12 cellular contexts compared by ENCODE assay signal in genomic region chr11:11577246-11577855, GRCh38. TPM values are rescaled to one million over a fixed set of nuclear protein-coding genes. Genes with fewer than 3 reads are reported as not detected.
DNase-seq lines count a peak whose midpoint lies in the region; ATAC-seq and TF ChIP-seq lines count a peak whose summit lies in the region.
"Had no signal": no experiment of that assay in that cellular context is flagged by ENCODE, and none has a peak within 500 bp of the region (broad histone marks: within the 10 kb centered on the region; RNA-seq: fewer than 3 reads in every experiment).

No MANE protein-coding gene starts in this region.

- TF ChIP-seq RAD21 in IMR-90 (IDR thresholded peaks at IDR 0.05; ENCODE audit: low read length), result no peak

- dilution Hi-C loops in IMR-90 (cut with HindIII; ENCODE audit: low sequenced_read_pairs, unreplicated experiment), result no loop called here

- BruUV-seq in IMR-90 (replicated peaks; lab: Mats Ljungman, UMichigan), result no TSS peak

- no peak overlapping the region for H3K56ac ChIP-seq in IMR-90 (ENCODE audit: extremely low read depth, insufficient read depth, low read length)

- 86% methylated on average over 3 of the region's 8 CpGs; no CpG with 5 or more reads in 1 of the 2 experiments for WGBS in IMR-90 (ENCODE audit: extremely low coverage in 2 of 2, insufficient read length in 1 of 2), 2 experiments
- 56% methylated on average over 4 of the region's 8 CpGs for WGBS in right lobe of liver (ENCODE audit: insufficient coverage, low coverage, low lambda C conversion rate, missing lambda C conversion rate)

- DNase-seq in Daoy (ENCODE audit: low read depth) (peak; percentile 75), IMR-90 (peak; percentile 50), colonic mucosa (peak; percentile 15), right lobe of liver (no peak), globus pallidus (ENCODE audit: low spot score) (no peak), AG08396 (ENCODE audit: low spot score) (no peak)
- no peak for DNase-seq in activated CD4-positive, alpha-beta T cell treated with anti-CD3 and anti-CD28 coated beads for 1 hour
- DNase-seq: activated CD4-positive, alpha-beta T cell treated with anti-CD3 and anti-CD28 coated beads for 36 hours; activated naive CD4-positive, alpha-beta T cell treated with anti-CD3 and anti-CD28 coated beads for 36 hours; NCI-H1092 had no signal

- H3K36me3 ChIP-seq in IMR-90 (ENCODE audit: control insufficient read depth, insufficient read depth, low read length) (no peaks in the 10 kb centered on the region), colonic mucosa (no peaks in the 10 kb centered on the region), right lobe of liver (no peaks in the 10 kb centered on the region)
- H3K36me3 ChIP-seq: BLaER1 treated with 17β-estradiol and CSF1 and Interleukin-3, amounts not matched to agents 10 nM and 100 nM had no signal

- ATAC-seq in IMR-90 (ENCODE audit: low read depth), result peak; percentile 61
- peak; percentile 39 to 68 (median 48) for ATAC-seq in right lobe of liver
- ATAC-seq in HG03442 (IDR thresholded peaks at IDR 0.05; ENCODE audit: unreplicated experiment), result no peak
- ATAC-seq: activated CD4-positive, alpha-beta T cell treated with anti-CD3 and anti-CD28 coated beads for 36 hours had no signal

- no peak overlapping the region for H2BK15ac ChIP-seq in IMR-90 (ENCODE audit: low read depth, low read length)

- no peaks in the 10 kb centered on the region; a peak in 1 of 4 replicates for H3K79me1 ChIP-seq in IMR-90 (ENCODE audit: low read depth in 1 of 2, low read length in 2 of 2)

- TF ChIP-seq POLR2A in IMR-90 (IDR thresholded peaks at IDR 0.05; ENCODE audit: low read depth, low read length) (no peak), right lobe of liver (IDR thresholded peaks at IDR 0.05) (no peak)

- no peaks in the 10 kb centered on the region for H3K9me1 ChIP-seq in IMR-90 (ENCODE audit: insufficient read depth, low read length)

- no peak overlapping the region for H3K18ac ChIP-seq in IMR-90 (ENCODE audit: low read depth, low read length)

- H3K27me3 ChIP-seq in IMR-90 (ENCODE audit: control insufficient read depth, insufficient read depth, low read length) (peaks cover 7% of the 10 kb centered on the region), colonic mucosa (no peaks in the 10 kb centered on the region), right lobe of liver (no peaks in the 10 kb centered on the region)
- H3K27me3 ChIP-seq: BLaER1 treated with 17β-estradiol and CSF1 and Interleukin-3, amounts not matched to agents 10 nM and 100 nM had no signal

- H3K14ac ChIP-seq in IMR-90 (replicated peaks; ENCODE audit: low read depth, low read length), result no peak overlapping the region

- H2BK5ac ChIP-seq in IMR-90 (ENCODE audit: low read depth, low read length, poor library complexity, severe bottlenecking), result no peak overlapping the region

- no peak overlapping the region for H2BK20ac ChIP-seq in IMR-90 (ENCODE audit: low read depth, low read length)

- no peak overlapping the region for H2BK120ac ChIP-seq in IMR-90 (ENCODE audit: low read depth, low read length)

- no peak overlapping the region for H3K4me2 ChIP-seq in IMR-90 (ENCODE audit: low read depth, low read length)

- no peak overlapping the region for H3K4me3 ChIP-seq in IMR-90 (ENCODE audit: insufficient read depth, low read depth, low read length)
- no peak overlapping the region for H3K4me3 ChIP-seq in colonic mucosa
- no peak overlapping the region for H3K4me3 ChIP-seq in right lobe of liver
- H3K4me3 ChIP-seq: BLaER1 treated with 17β-estradiol and CSF1 and Interleukin-3, amounts not matched to agents 10 nM and 100 nM had no signal

- H3K4me1 ChIP-seq in IMR-90 (ENCODE audit: control insufficient read depth, insufficient read depth, low read length) (0 out of 2 replicates have a peak, but pooled peaks cover 2% of the 10 kb centered on the region), colonic mucosa (no peaks in the 10 kb centered on the region), right lobe of liver (peaks cover 0 to 29% (median 9%) of the 10 kb centered on the region in 4 donors)

- no peak overlapping the region for H2AK9ac ChIP-seq in IMR-90 (replicated peaks; ENCODE audit: low read depth, low read length, poor library complexity)

- H4K91ac ChIP-seq in IMR-90 (ENCODE audit: insufficient read depth, low read depth, low read length), result no peak overlapping the region

- H3K9ac ChIP-seq in IMR-90 (ENCODE audit: low read depth, low read length) (no peak overlapping the region), colonic mucosa (ENCODE audit: low read depth in 2 of 2, low read length in 2 of 2) (no peak overlapping the region)
- H3K9ac ChIP-seq: BLaER1 treated with 17β-estradiol and CSF1 and Interleukin-3, amounts not matched to agents 10 nM and 100 nM had no signal

- H3K23ac ChIP-seq in IMR-90 (ENCODE audit: low read depth, low read length), result no peak overlapping the region

- H4K20me1 ChIP-seq in IMR-90 (ENCODE audit: insufficient read depth, low read length), result no peaks in the 10 kb centered on the region
- H4K20me1 ChIP-seq: BLaER1 treated with 17β-estradiol and CSF1 and Interleukin-3, amounts not matched to agents 10 nM and 100 nM had no signal

- no peak overlapping the region for H3K27ac ChIP-seq in IMR-90 (ENCODE audit: insufficient read depth, low read length)
- H3K27ac ChIP-seq in colonic mucosa, result no peak overlapping the region
- H3K27ac ChIP-seq in right lobe of liver, result no peak overlapping the region
- H3K27ac ChIP-seq: BLaER1 treated with 17β-estradiol and CSF1 and Interleukin-3, amounts not matched to agents 10 nM and 100 nM had no signal

- no peak overlapping the region for H2AK5ac ChIP-seq in IMR-90 (ENCODE audit: low read depth, low read length)

- CTCF ChIA-PET in IMR-90 (lab: Yijun Ruan, JAX), result interaction anchor here (1.0 kb wide), 1 partner anchor 54 kb away, joined by 3 read pairs; no protein-coding TSS in a partner anchor

- H3K9me3 ChIP-seq in IMR-90 (ENCODE audit: control insufficient read depth, insufficient read depth, low read length), result no peaks in the 10 kb centered on the region
- no peaks in the 10 kb centered on the region for H3K9me3 ChIP-seq in colonic mucosa
- H3K9me3 ChIP-seq in right lobe of liver, result no peaks in the 10 kb centered on the region
- H3K9me3 ChIP-seq: BLaER1 treated with 17β-estradiol and CSF1 and Interleukin-3, amounts not matched to agents 10 nM and 100 nM had no signal

- peak overlapping the region; percentile 13 for H2AFZ ChIP-seq in IMR-90 (replicated peaks; ENCODE audit: low read length, poor library complexity)

- in situ Hi-C loops in IMR-90 (cut with MboI; ENCODE audit: low sequenced_read_pairs), result no loop called here

- H4K8ac ChIP-seq in IMR-90 (ENCODE audit: low read depth in 2 of 2, low read length in 2 of 2), result no peak overlapping the region

- H4K5ac ChIP-seq in IMR-90 (ENCODE audit: low read depth, low read length), result no peak overlapping the region

- intact Hi-C loops in IMR-90 (cut with micrococcal nuclease), result no loop called here
- intact Hi-C loops in colonic mucosa (cut with DNase I), result no loop called here
- intact Hi-C loops in right lobe of liver (cut with DNase I), result no loop called here

- POLR2A ChIA-PET in IMR-90 (lab: Charles Lee; ENCODE audit: unreplicated experiment), result no interaction called here

- no peak for TF ChIP-seq CTCF in IMR-90 (conservative IDR thresholded peaks at IDR 0.05; ENCODE audit: low read depth, low read length)
- no peak for TF ChIP-seq CTCF in colonic mucosa (IDR thresholded peaks at IDR 0.05)
- no peak for TF ChIP-seq CTCF in right lobe of liver (IDR thresholded peaks at IDR 0.05)

- no peak overlapping the region for H3K4ac ChIP-seq in IMR-90 (ENCODE audit: low read depth, low read length)

TF ChIP-seq in IMR-90, 13 proteins besides CTCF, POLR2A, EP300 and RAD21:
- TF ChIP-seq SMC3 (IDR thresholded peaks at IDR 0.05; ENCODE audit: low read depth, low read length), result no peak
- no peak for TF ChIP-seq MAFK (IDR thresholded peaks at IDR 0.05; ENCODE audit: low read depth, low read length)
- no peak for TF ChIP-seq CHD1 (IDR thresholded peaks at IDR 0.05; ENCODE audit: low read depth, low read length)
- no peak for TF ChIP-seq ELK1 (IDR thresholded peaks at IDR 0.05; ENCODE audit: borderline replicate concordance, low read depth, low read length)

RNA-seq across cellular contexts. Expression of gene GALNT18, which starts 44.5 kb away (rescaled TPM):
- 5.9 and 6.9 TPM in 2 replicates for total RNA-seq in Daoy (2014; rRNA removed; shearing (Covaris generic))
- total RNA-seq in IMR-90 (2012; rRNA removed) (9.4 and 11.3 TPM in 2 replicates), colonic mucosa (1 to 10 TPM; 3.6 to 8.3 TPM), right lobe of liver (10 to 100 TPM in 3 of 6 experiments, 1 to 10 TPM in 3; 3.7 to 11.4 (median 7.8) TPM)
- polyA plus RNA-seq in IMR-90 (2012; rRNA removed), result 9.2 and 9.5 TPM in 2 replicates
- 7.9 and 10.2 TPM in 2 replicates for polyA plus RNA-seq in IMR-90 (2012; cell fraction: cytosol; rRNA removed)
- 4.2 and 5.8 TPM in 2 replicates for polyA plus RNA-seq in IMR-90 (2012; cell fraction: nucleus; rRNA removed; ENCODE audit: low replicate concordance)

Comparison
In these comparisons a context has a peak if more than half of its experiments do, and no peak if none do; other contexts are left out.
1. DNase-seq: peak in Daoy (single experiment), IMR-90 (single experiment) and colonic mucosa (single experiment); none in right lobe of liver (0 of 3), globus pallidus (single experiment), AG08396 (single experiment) and activated CD4-positive, alpha-beta T cell treated with anti-CD3 and anti-CD28 coated beads for 1 hour (single experiment).